ENCODE assay signal across 2 cellular contexts in genomic region chr2:215465246-215465645, GRCh38.
TF ChIP-seq lines count a peak whose summit lies in the region.

No MANE protein-coding gene starts in this region.

TF ChIP-seq in SK-N-SH, 30 proteins besides CTCF, POLR2A, EP300 and RAD21:
- TF ChIP-seq SIN3A (IDR thresholded peaks at IDR 0.05; ENCODE audit: borderline replicate concordance, low read depth, low read length), result no peak
- TF ChIP-seq ELF1 (IDR thresholded peaks at IDR 0.05), result no peak
- no peak for TF ChIP-seq JUND (IDR thresholded peaks at IDR 0.05)
- no peak for TF ChIP-seq TAF1 (IDR thresholded peaks at IDR 0.05; ENCODE audit: borderline replicate concordance, low read depth, low read length)
- no peak for TF ChIP-seq FOXM1 (IDR thresholded peaks at IDR 0.05; ENCODE audit: low read depth)
- no peak for TF ChIP-seq IRF3 (IDR thresholded peaks at IDR 0.05; ENCODE audit: low read depth, low read length)
- no peak for TF ChIP-seq USF1 (IDR thresholded peaks at IDR 0.05; ENCODE audit: borderline replicate concordance, low read depth)
- TF ChIP-seq RCOR1 (IDR thresholded peaks at IDR 0.05; ENCODE audit: low read length), result no peak
- no peak for TF ChIP-seq REST (IDR thresholded peaks at IDR 0.05; ENCODE audit: low read depth, low read length)
- no peak for TF ChIP-seq ZBTB33 (IDR thresholded peaks at IDR 0.05; ENCODE audit: borderline replicate concordance, low read depth)
- TF ChIP-seq PBX3 (IDR thresholded peaks at IDR 0.05), result no peak
- TF ChIP-seq CHD2 (IDR thresholded peaks at IDR 0.05; ENCODE audit: low read length, partially characterized antibody), result no peak
- no peak for TF ChIP-seq RXRA (IDR thresholded peaks at IDR 0.05; ENCODE audit: borderline replicate concordance, low read depth)
- no peak for TF ChIP-seq NRF1 (IDR thresholded peaks at IDR 0.05; ENCODE audit: low read depth, low read length)
- TF ChIP-seq YY1 (IDR thresholded peaks at IDR 0.05; ENCODE audit: low read depth), result no peak
- no peak for TF ChIP-seq USF2 (IDR thresholded peaks at IDR 0.05; ENCODE audit: borderline replicate concordance, low read depth, low read length)

TF ChIP-seq in SK-N-SH treated with all-trans-retinoic acid at 6 μM for 48 hours, 23 proteins besides CTCF, POLR2A, EP300 and RAD21:
- TF ChIP-seq ZNF8 (CRISPR knock-in tag; IDR thresholded peaks at IDR 0.05), result no peak
- no peak for TF ChIP-seq TCF4 (CRISPR knock-in tag; IDR thresholded peaks at IDR 0.05; ENCODE audit: borderline replicate concordance)
- TF ChIP-seq TOX (CRISPR knock-in tag; IDR thresholded peaks at IDR 0.05; ENCODE audit: borderline replicate concordance), result no peak
- TF ChIP-seq CREB5 (CRISPR knock-in tag; IDR thresholded peaks at IDR 0.05; ENCODE audit: low read depth), result no peak
- TF ChIP-seq PATZ1 (CRISPR knock-in tag; IDR thresholded peaks at IDR 0.05; ENCODE audit: borderline replicate concordance), result no peak
- TF ChIP-seq ZC3H10 (CRISPR knock-in tag; IDR thresholded peaks at IDR 0.05), result no peak
- no peak for TF ChIP-seq POU6F1 (CRISPR knock-in tag; IDR thresholded peaks at IDR 0.05; ENCODE audit: borderline replicate concordance, low read depth)
- TF ChIP-seq ZFP3 (CRISPR knock-in tag; IDR thresholded peaks at IDR 0.05), result no peak
- TF ChIP-seq ISL1 (CRISPR knock-in tag; IDR thresholded peaks at IDR 0.05), result no peak
- no peak for TF ChIP-seq RARB (CRISPR knock-in tag; IDR thresholded peaks at IDR 0.05)
- TF ChIP-seq ZNF565 (CRISPR knock-in tag; conservative IDR thresholded peaks at IDR 0.05; ENCODE audit: low read depth), result no peak
- TF ChIP-seq SNAI2 (CRISPR knock-in tag; IDR thresholded peaks at IDR 0.05), result no peak
- TF ChIP-seq CSDC2 (CRISPR knock-in tag; IDR thresholded peaks at IDR 0.05), result no peak
- TF ChIP-seq OSR1 (CRISPR knock-in tag; IDR thresholded peaks at IDR 0.05), result no peak
- no peak for TF ChIP-seq ZFP30 (CRISPR knock-in tag; IDR thresholded peaks at IDR 0.05)
- TF ChIP-seq GLIS3 (CRISPR knock-in tag; IDR thresholded peaks at IDR 0.05), result no peak
- TF ChIP-seq ZNF70 (CRISPR knock-in tag; IDR thresholded peaks at IDR 0.05), result no peak
